In the genomic region with DNA sequence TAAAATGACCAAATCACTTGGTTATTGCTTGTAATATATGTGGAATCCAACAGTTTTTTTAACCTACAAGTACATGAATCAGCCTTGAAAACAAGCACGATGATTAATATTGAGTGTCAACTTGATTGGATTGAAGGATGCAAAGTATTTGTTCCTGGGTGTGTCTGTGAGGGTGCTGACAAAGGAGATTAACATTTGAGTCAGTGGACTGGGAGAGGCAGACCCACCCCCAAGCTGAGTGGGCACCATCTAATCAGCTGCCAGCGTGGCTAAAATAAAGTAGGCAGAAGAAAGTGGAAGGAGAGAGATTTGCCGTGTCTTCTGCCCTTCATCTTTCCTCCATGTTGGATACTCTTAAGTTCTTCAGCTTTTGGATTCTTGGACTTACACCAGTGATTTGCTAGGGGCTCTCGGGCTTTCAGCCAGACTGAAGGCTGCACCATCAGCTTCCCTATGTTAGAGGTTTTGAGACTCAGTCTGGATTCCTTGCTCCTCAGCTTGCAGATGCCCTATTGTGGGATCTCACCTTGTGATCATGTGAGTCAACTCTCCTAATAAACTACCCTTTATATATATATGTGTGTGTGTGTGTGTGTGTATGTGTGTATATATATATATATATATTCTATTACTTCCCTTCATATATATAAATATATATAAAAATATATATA, we compare ENCODE assay signal across 20 cellular contexts.
A peak's percentile ranks its signal among the peaks of the same experiment; 100 is the strongest.
DNase-seq lines count a peak whose midpoint lies in the region; ATAC-seq lines count a peak whose summit lies in the region.
"Had no signal": no experiment of that assay in that cellular context is flagged by ENCODE, and none has a peak within 500 bp of the region (broad histone marks: within the 10 kb centered on the region; RNA-seq: fewer than 3 reads in every experiment).

No MANE protein-coding gene starts in this region.

- no peak overlapping the region for H3K23ac ChIP-seq in neuronal stem cell (ENCODE audit: low read depth, low read length, poor library complexity)

- no CpG with 5 or more reads among the region's 4 CpGs for WGBS in neuronal stem cell (ENCODE audit: extremely low coverage in 2 of 2, insufficient read length in 2 of 2, insufficient replicate concordance in 1 of 2), 2 donors

- DNase-seq in DMS53 (lab: John Stamatoyannopoulos, UW) (peak; percentile 8), DMS53 treated with DMSO at 0.1 percent for 48 hours (lab: John Stamatoyannopoulos, UW; ENCODE audit: unreplicated experiment) (no peak), A172 (ENCODE audit: low spot score) (peak; percentile 1), NCI-H446 treated with DMSO at 0.1 percent for 48 hours (lab: John Stamatoyannopoulos, UW) (peak; percentile 19), cerebellar cortex (ENCODE audit: low spot score) (peak; percentile 15), neuronal stem cell (ENCODE audit: low spot score) (no peak), NCI-H187 treated with DMSO at 0.1 percent for 48 hours (lab: John Stamatoyannopoulos, UW) (no peak)
- DNase-seq: activated B cell treated with CpG ODN at 0.5 μM for 24 hours; activated T-cell treated with anti-CD3 and anti-CD28 coated beads, Interleukin-2, amount 50 U/mL, for 4 hours; colonic mucosa; esophagus squamous epithelium; H7; heart right ventricle; kidney glomerular epithelial cell; NCI-H1105; NCI-H2227 treated with DMSO at 0.1 percent for 48 hours had no signal

- H3K4me1 ChIP-seq in neuronal stem cell (ENCODE audit: control insufficient read depth in 2 of 2, insufficient read depth in 1 of 2, low read depth in 1 of 2, low read length in 2 of 2), result no peaks in the 10 kb centered on the region
- H3K4me1 ChIP-seq: colonic mucosa, esophagus squamous epithelium, heart right ventricle, parathyroid adenoma had no signal

- H2BK12ac ChIP-seq in neuronal stem cell (ENCODE audit: low read length), result no peak overlapping the region

- H2AK5ac ChIP-seq in neuronal stem cell (ENCODE audit: low read depth, low read length), result no peak overlapping the region

- no peak for ATAC-seq in GM21619 (IDR thresholded peaks at IDR 0.05; ENCODE audit: unreplicated experiment)
- ATAC-seq: activated T-cell treated with anti-CD3 and anti-CD28 coated beads, Interleukin-2, amount 50 U/mL, for 4 hours; heart right ventricle had no signal

- H3K4ac ChIP-seq in neuronal stem cell (ENCODE audit: low read length), result no peak overlapping the region

- H2BK5ac ChIP-seq in neuronal stem cell (ENCODE audit: low read length), result no peak overlapping the region

- H3K79me1 ChIP-seq in neuronal stem cell (ENCODE audit: low read depth, low read length), result no peaks in the 10 kb centered on the region

- no peak overlapping the region for H2BK120ac ChIP-seq in neuronal stem cell (ENCODE audit: low read depth, low read length)

- H4K91ac ChIP-seq in neuronal stem cell (ENCODE audit: low read depth, low read length, poor library complexity), result no peak overlapping the region

- no peak overlapping the region for H2AFZ ChIP-seq in neuronal stem cell (ENCODE audit: low read length)
- H2AFZ ChIP-seq: parathyroid adenoma had no signal

- no peak overlapping the region for H3K4me2 ChIP-seq in neuronal stem cell (ENCODE audit: insufficient read depth, low read length, poor library complexity, severe bottlenecking)

- no peak overlapping the region for H3K18ac ChIP-seq in neuronal stem cell (ENCODE audit: low read length)

- no peaks in the 10 kb centered on the region for H3K27me3 ChIP-seq in neuronal stem cell (ENCODE audit: control insufficient read depth in 3 of 3, insufficient read depth in 3 of 3, low read depth in 1 of 3, low read length in 3 of 3)
- H3K27me3 ChIP-seq: colonic mucosa, esophagus squamous epithelium had no signal

- H3K9ac ChIP-seq in neuronal stem cell (ENCODE audit: low read depth, low read length, poor library complexity), result no peak overlapping the region
- H3K9ac ChIP-seq: parathyroid adenoma had no signal

- no peak overlapping the region for H3K4me3 ChIP-seq in neuronal stem cell (ENCODE audit: low read length in 2 of 2)
- H3K4me3 ChIP-seq: colonic mucosa, esophagus squamous epithelium, heart right ventricle had no signal

- no peak overlapping the region for H4K8ac ChIP-seq in neuronal stem cell (ENCODE audit: low read depth, low read length)

- H2BK15ac ChIP-seq in neuronal stem cell (ENCODE audit: low read length), result no peak overlapping the region

- no peak overlapping the region for H3K14ac ChIP-seq in neuronal stem cell (ENCODE audit: low read length)

- no peaks in the 10 kb centered on the region for H3K36me3 ChIP-seq in neuronal stem cell (replicated peaks in 1 of 2; ENCODE audit: control insufficient read depth in 2 of 2, insufficient read depth in 2 of 2, low read length in 2 of 2)
- H3K36me3 ChIP-seq: colonic mucosa, esophagus squamous epithelium, heart right ventricle had no signal

- H3K9me3 ChIP-seq in neuronal stem cell (replicated peaks in 1 of 2; ENCODE audit: control insufficient read depth in 2 of 2, insufficient read depth in 1 of 2, low read depth in 1 of 2, low read length in 2 of 2), result no peaks in the 10 kb centered on the region
- H3K9me3 ChIP-seq: colonic mucosa, esophagus squamous epithelium, heart right ventricle had no signal

- no peak overlapping the region for H3K27ac ChIP-seq in neuronal stem cell (replicated peaks; ENCODE audit: low read length)
- H3K27ac ChIP-seq: 22Rv1, C4-2B, colonic mucosa, heart right ventricle, parathyroid adenoma had no signal

Comparison
In these comparisons a context has a peak if more than half of its experiments do, and no peak if none do; other contexts are left out.
1. DNase-seq: peak in DMS53 (single experiment), A172 (single experiment), NCI-H446 treated with DMSO at 0.1 percent for 48 hours (single experiment) and cerebellar cortex (single experiment); none in DMS53 treated with DMSO at 0.1 percent for 48 hours (single experiment), neuronal stem cell (single experiment) and NCI-H187 treated with DMSO at 0.1 percent for 48 hours (single experiment).